ENCODE assay signal across 23 cellular contexts in genomic region chr11:68539370-68539769, GRCh38.
DNase-seq lines count a peak whose midpoint lies in the region; ATAC-seq and TF ChIP-seq lines count a peak whose summit lies in the region.
"Had no signal": no experiment of that assay in that cellular context is flagged by ENCODE, and none has a peak within 500 bp of the region (broad histone marks: within the 10 kb centered on the region; RNA-seq: fewer than 3 reads in every experiment).

No MANE protein-coding gene starts in this region.

- ATAC-seq in GM23338 = no peak
- ATAC-seq in natural killer cell treated with Interleukin-12 subunit alpha and Interleukin-12 subunit beta and Interleukin-15 and Interleukin-18, amount 100 ng/mL, for 72 hours = no peak
- ATAC-seq in HG02678 (IDR thresholded peaks at IDR 0.05; ENCODE audit: unreplicated experiment) = no peak
- ATAC-seq: lower lobe of right lung, mucosa of descending colon, sciatic nerve had no signal

- no peaks in the 10 kb centered on the region for H3K27me3 ChIP-seq in GM23338 (ENCODE audit: insufficient read depth)
- H3K27me3 ChIP-seq in colonic mucosa = no peaks in the 10 kb centered on the region
- H3K27me3 ChIP-seq in Peyer's patch = no peaks in the 10 kb centered on the region
- H3K27me3 ChIP-seq: neural progenitor cell had no signal

- H3K4me3 Mint-ChIP-seq in activated CD4-positive, alpha-beta T cell treated with anti-CD3 and anti-CD28 coated beads, Interleukin-2, amount 10 ng/mL, durations not matched to agents 24 days and 14 days = no peak overlapping the region
- H3K4me3 Mint-ChIP-seq in GM23338 = peak overlapping the region; percentile 53; the same call in 2 of the 3 replicates
- H3K4me3 Mint-ChIP-seq in activated naive CD8-positive, alpha-beta T cell = no peak overlapping the region
- H3K4me3 Mint-ChIP-seq in natural killer cell treated with Interleukin-12 subunit alpha and Interleukin-12 subunit beta and Interleukin-15 and Interleukin-18, amount 100 ng/mL, for 72 hours = peak overlapping the region; percentile 17
- H3K4me3 Mint-ChIP-seq: dendritic cell treated with granulocyte-macrophage colony-stimulating factor and Interleukin-4, amounts not matched to agents 40 ng/mL and 50 ng/mL, for 4 days; HFFc6; neural progenitor cell had no signal

- peaks cover 46% of the 10 kb centered on the region for H3K4me1 Mint-ChIP-seq in activated CD4-positive, alpha-beta T cell treated with anti-CD3 and anti-CD28 coated beads, Interleukin-2, amount 10 ng/mL, durations not matched to agents 24 days and 14 days
- H3K4me1 Mint-ChIP-seq in GM23338 = peaks cover 81% of the 10 kb centered on the region
- H3K4me1 Mint-ChIP-seq in activated naive CD8-positive, alpha-beta T cell (ENCODE audit: low read depth) = peaks cover 76% of the 10 kb centered on the region
- peaks cover 56 to 64% of the 10 kb centered on the region in 2 donors for H3K4me1 Mint-ChIP-seq in natural killer cell treated with Interleukin-12 subunit alpha and Interleukin-12 subunit beta and Interleukin-15 and Interleukin-18, amount 100 ng/mL, for 72 hours (ENCODE audit: low read depth in 2 of 2)

- H3K36me3 ChIP-seq in GM23338 (ENCODE audit: insufficient read depth) = peaks cover 8% of the 10 kb centered on the region; the same call in 1 of the 2 replicates
- no peaks in the 10 kb centered on the region for H3K36me3 ChIP-seq in colonic mucosa
- H3K36me3 ChIP-seq in Peyer's patch = peaks cover 0 to 44% (median 3%) of the 10 kb centered on the region in 3 donors

- H3K27ac Mint-ChIP-seq in activated CD4-positive, alpha-beta T cell treated with anti-CD3 and anti-CD28 coated beads, Interleukin-2, amount 10 ng/mL, durations not matched to agents 24 days and 14 days = peak overlapping the region; percentile 1
- peak overlapping the region; percentile 85 for H3K27ac Mint-ChIP-seq in GM23338
- H3K27ac Mint-ChIP-seq in activated naive CD8-positive, alpha-beta T cell = peak overlapping the region; percentile 88
- H3K27ac Mint-ChIP-seq in natural killer cell treated with Interleukin-12 subunit alpha and Interleukin-12 subunit beta and Interleukin-15 and Interleukin-18, amount 100 ng/mL, for 72 hours = peak overlapping the region; percentile 48 to 70
- H3K27ac Mint-ChIP-seq: dendritic cell treated with granulocyte-macrophage colony-stimulating factor and Interleukin-4, amounts not matched to agents 40 ng/mL and 50 ng/mL, for 4 days; HFFc6 had no signal

- H3K4me2 ChIP-seq in GM23338 = peak overlapping the region; percentile 35
- H3K4me2 ChIP-seq: neural progenitor cell had no signal

- H3K4me3 ChIP-seq in GM23338 = peak overlapping the region; percentile 28; the same call in 1 of the 2 replicates
- H3K4me3 ChIP-seq in colonic mucosa = no peak overlapping the region
- no peak overlapping the region for H3K4me3 ChIP-seq in Peyer's patch
- H3K4me3 ChIP-seq: lower lobe of right lung, mucosa of descending colon, neural progenitor cell, SK-N-MC had no signal

- TF ChIP-seq POLR2A in Peyer's patch (IDR thresholded peaks at IDR 0.05) = no peak

- peaks cover 66% of the 10 kb centered on the region for H3K36me3 Mint-ChIP-seq in activated CD4-positive, alpha-beta T cell treated with anti-CD3 and anti-CD28 coated beads, Interleukin-2, amount 10 ng/mL, durations not matched to agents 24 days and 14 days (ENCODE audit: low read depth)
- H3K36me3 Mint-ChIP-seq in GM23338 (ENCODE audit: low read depth) = peaks cover 56% of the 10 kb centered on the region
- H3K36me3 Mint-ChIP-seq in activated naive CD8-positive, alpha-beta T cell = peaks cover 25% of the 10 kb centered on the region
- peaks cover 31% of the 10 kb centered on the region for H3K36me3 Mint-ChIP-seq in natural killer cell treated with Interleukin-12 subunit alpha and Interleukin-12 subunit beta and Interleukin-15 and Interleukin-18, amount 100 ng/mL, for 72 hours

- TF ChIP-seq CTCF in GM23338 (conservative IDR thresholded peaks at IDR 0.05; ENCODE audit: low read depth in 2 of 2) (no peak), colonic mucosa (IDR thresholded peaks at IDR 0.05) (no peak), Peyer's patch (IDR thresholded peaks at IDR 0.05) (no peak)

- peaks cover 99% of the 10 kb centered on the region for H3K79me2 ChIP-seq in GM23338 (replicated peaks; ENCODE audit: insufficient read depth)

- H3K27me3 Mint-ChIP-seq in activated CD4-positive, alpha-beta T cell treated with anti-CD3 and anti-CD28 coated beads, Interleukin-2, amount 10 ng/mL, durations not matched to agents 24 days and 14 days = no peaks in the 10 kb centered on the region
- H3K27me3 Mint-ChIP-seq in GM23338 (ENCODE audit: insufficient read depth, low read depth, poor library complexity) = peaks cover 15% of the 10 kb centered on the region
- no peaks in the 10 kb centered on the region for H3K27me3 Mint-ChIP-seq in activated naive CD8-positive, alpha-beta T cell
- H3K27me3 Mint-ChIP-seq in natural killer cell treated with Interleukin-12 subunit alpha and Interleukin-12 subunit beta and Interleukin-15 and Interleukin-18, amount 100 ng/mL, for 72 hours = no peaks in the 10 kb centered on the region
- H3K27me3 Mint-ChIP-seq: dendritic cell treated with granulocyte-macrophage colony-stimulating factor and Interleukin-4, amounts not matched to agents 40 ng/mL and 50 ng/mL, for 4 days; IgD-negative memory B cell had no signal

- 0 out of 2 replicates have a peak, but pooled peaks cover 6% of the 10 kb centered on the region for H3F3A ChIP-seq in GM23338 (replicated peaks; ENCODE audit: low read depth)

- H3K9me3 Mint-ChIP-seq in activated CD4-positive, alpha-beta T cell treated with anti-CD3 and anti-CD28 coated beads, Interleukin-2, amount 10 ng/mL, durations not matched to agents 24 days and 14 days = no peaks in the 10 kb centered on the region
- no peaks in the 10 kb centered on the region; the same call in 2 of the 3 replicates for H3K9me3 Mint-ChIP-seq in GM23338
- H3K9me3 Mint-ChIP-seq in activated naive CD8-positive, alpha-beta T cell (ENCODE audit: low read depth) = no peaks in the 10 kb centered on the region
- H3K9me3 Mint-ChIP-seq in natural killer cell treated with Interleukin-12 subunit alpha and Interleukin-12 subunit beta and Interleukin-15 and Interleukin-18, amount 100 ng/mL, for 72 hours = no peaks in the 10 kb centered on the region
- H3K9me3 Mint-ChIP-seq: dendritic cell treated with granulocyte-macrophage colony-stimulating factor and Interleukin-4, amounts not matched to agents 40 ng/mL and 50 ng/mL, for 4 days; HFFc6; IgD-negative memory B cell; neural progenitor cell had no signal

- peaks cover 63% of the 10 kb centered on the region for H4K20me1 ChIP-seq in GM23338 (replicated peaks; ENCODE audit: insufficient read depth)

- no peak overlapping the region for H2AFZ ChIP-seq in GM23338
- H2AFZ ChIP-seq: neural progenitor cell had no signal

- H3K9ac ChIP-seq in colonic mucosa (ENCODE audit: low read depth in 2 of 2, low read length in 2 of 2) = no peak overlapping the region
- H3K9ac ChIP-seq: neural progenitor cell had no signal

- H3K27ac ChIP-seq in GM23338 (ENCODE audit: low read depth) (peak overlapping the region; percentile 60; the same call in 1 of the 2 replicates), colonic mucosa (no peak overlapping the region), Peyer's patch (no peak overlapping the region)
- H3K27ac ChIP-seq: lower lobe of right lung, neural progenitor cell, SK-N-MC had no signal

- intact Hi-C loops in activated CD4-positive, alpha-beta T cell treated with anti-CD3 and anti-CD28 coated beads, Interleukin-2, amount 10 ng/mL, durations not matched to agents 24 days and 14 days (cut with micrococcal nuclease) = no loop called here
- intact Hi-C loops in colonic mucosa (cut with DNase I) = no loop called here

- H3K4me1 ChIP-seq in GM23338 (ENCODE audit: insufficient read depth) (peaks cover 82% of the 10 kb centered on the region), colonic mucosa (no peaks in the 10 kb centered on the region), Peyer's patch (peaks cover 0 to 20% (median 0%) of the 10 kb centered on the region in 4 donors)

- no peak for DNase-seq in activated CD4-positive, alpha-beta T cell treated with anti-CD3 and anti-CD28 coated beads, Interleukin-2, amount 10 ng/mL, durations not matched to agents 24 days and 14 days
- no peak for DNase-seq in activated CD4-positive, alpha-beta T cell treated with anti-CD3 and anti-CD28 coated beads, Interleukin-2, amount 50 U/mL, for 4 hours
- DNase-seq in GM23338 (ENCODE audit: low spot score) = no peak
- DNase-seq in natural killer cell treated with Interleukin-12 subunit alpha and Interleukin-12 subunit beta and Interleukin-15 and Interleukin-18, amount 100 ng/mL, for 72 hours (ENCODE audit: low spot score) = no peak
- no peak for DNase-seq in colonic mucosa
- no peak for DNase-seq in Peyer's patch
- DNase-seq: activated CD4-positive, CD25-positive, alpha-beta regulatory T cell treated with anti-CD3 and anti-CD28 coated beads, Interleukin-2, amount 50 U/mL, for 72 hours; activated effector memory CD4-positive, alpha-beta T cell treated with anti-CD3 and anti-CD28 coated beads, Interleukin-2, amount 50 U/mL, for 16 hours; GDM1; HFFc6; lower lobe of right lung; mucosa of descending colon; NCI-H1092 treated with DMSO at 0.1 percent for 48 hours; NCI-H2029; NCI-H748 treated with DMSO at 0.1 percent for 48 hours; T1000 had no signal

- peaks cover 7% of the 10 kb centered on the region; the same call in 1 of the 2 replicates for H3K9me2 ChIP-seq in GM23338 (ENCODE audit: insufficient read depth)

- H3K9me3 ChIP-seq in colonic mucosa = no peaks in the 10 kb centered on the region
- no peaks in the 10 kb centered on the region for H3K9me3 ChIP-seq in Peyer's patch
- H3K9me3 ChIP-seq: lower lobe of right lung, mucosa of descending colon had no signal

Comparison
In these comparisons a context has a peak if more than half of its experiments do, and no peak if none do; other contexts are left out.
1. H3K27ac Mint-ChIP-seq: peak in every context shown above with its lines; median percentile 88 in activated naive CD8-positive, alpha-beta T cell; 85 in GM23338; 59 in natural killer cell treated with Interleukin-12 subunit alpha and Interleukin-12 subunit beta and Interleukin-15 and Interleukin-18, amount 100 ng/mL, for 72 hours; 1 in activated CD4-positive, alpha-beta T cell treated with anti-CD3 and anti-CD28 coated beads, Interleukin-2, amount 10 ng/mL, durations not matched to agents 24 days and 14 days.
2. H3K4me3 Mint-ChIP-seq: peak in GM23338 (single experiment) and natural killer cell treated with Interleukin-12 subunit alpha and Interleukin-12 subunit beta and Interleukin-15 and Interleukin-18, amount 100 ng/mL, for 72 hours (single experiment); none in activated CD4-positive, alpha-beta T cell treated with anti-CD3 and anti-CD28 coated beads, Interleukin-2, amount 10 ng/mL, durations not matched to agents 24 days and 14 days (single experiment) and activated naive CD8-positive, alpha-beta T cell (single experiment).